ENCODE assay signal across 2 cellular contexts in the genomic region with DNA sequence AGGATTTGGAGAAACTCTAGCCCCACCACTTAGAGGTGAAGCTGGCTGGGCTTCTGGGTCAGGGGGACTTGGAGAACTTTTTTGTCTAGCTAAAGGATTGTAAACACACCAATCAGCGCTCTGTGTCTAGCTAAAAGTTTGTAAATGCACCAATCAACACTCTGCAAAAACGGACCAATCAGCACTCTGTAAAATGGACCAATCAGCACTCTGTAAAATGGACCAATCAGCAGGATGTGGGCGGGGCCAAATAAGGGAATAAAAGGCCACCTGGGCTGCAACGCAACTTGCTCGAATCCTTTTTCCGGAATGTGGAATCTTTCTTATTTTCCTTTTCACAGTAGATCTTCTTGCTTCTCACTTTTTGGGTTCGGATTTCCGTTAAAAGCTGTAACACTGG.
DNase-seq lines count a peak whose midpoint lies in the region; ATAC-seq, FAIRE-seq and TF ChIP-seq lines count a peak whose summit lies in the region.
"Not testable (repeated sequence)": the region's sequence is repeated elsewhere in the genome, so short reads cannot be mapped to it uniquely, and the experiment has no call there.

No MANE protein-coding gene starts in this region.

- H3K9me1 ChIP-seq in K562 (ENCODE audit: control insufficient read depth, insufficient read depth, low read length) = not testable (repeated sequence)

- BruUV-seq in K562 (replicated peaks; lab: Mats Ljungman, UMichigan) = not testable (repeated sequence)

- in situ Hi-C loops in K562 (cut with MboI) = not testable (repeated sequence)

- FAIRE-seq in K562 (lab: Jason Lieb, UNC) = not testable (repeated sequence)

- not testable (repeated sequence) for DNase-seq in K562 (ENCODE audit: extremely low read depth in 1 of 4, low spot score in 3 of 4)
- peak; percentile 77 for DNase-seq in testis

- not testable (repeated sequence) for H3K27me3 ChIP-seq in K562 (ENCODE audit: control insufficient read depth in 2 of 2, insufficient read depth in 2 of 2, low read length in 2 of 2); testis

- ATAC-seq in K562 = not testable (repeated sequence)

- not testable (repeated sequence) for H3K4me1 ChIP-seq in K562 (replicated peaks in 1 of 2; ENCODE audit: control insufficient read depth in 2 of 2, insufficient read depth in 2 of 2, low read length in 2 of 2); testis

- not testable (repeated sequence) for TF ChIP-seq EP300 in K562 (IDR thresholded peaks at IDR 0.05; ENCODE audit: low read length)

- POLR2A ChIA-PET in K562 (lab: Yijun Ruan, JAX) = not testable (repeated sequence)

- not testable (repeated sequence) for TF ChIP-seq POLR2A in K562 (conservative IDR thresholded peaks at IDR 0.05); testis (IDR thresholded peaks at IDR 0.05)

- not testable (repeated sequence) for H3K27ac ChIP-seq in K562 (ENCODE audit: extremely low read depth, low read depth, low read length); testis

- not testable (repeated sequence) for H3K9me3 ChIP-seq in K562 (replicated peaks; ENCODE audit: control insufficient read depth, insufficient read depth, low read depth, low read length); testis

- TF ChIP-seq RAD21 in K562 (CRISPR knock-in tag; conservative IDR thresholded peaks at IDR 0.05 in 1 of 2, IDR thresholded peaks at IDR 0.05 in 1 of 2) = not testable (repeated sequence)

- not testable (repeated sequence) for H2AFZ ChIP-seq in K562 (ENCODE audit: low read depth, low read length)

- CTCF ChIA-PET in K562 (lab: Yijun Ruan, JAX; ENCODE audit: low intra/inter-chr PET ratio) = not testable (repeated sequence)

- intact Hi-C loops in K562 (cut with micrococcal nuclease); testis (cut with DNase I; ENCODE audit: low total_unique reads): not testable (repeated sequence)

- H4K20me1 ChIP-seq in K562 (replicated peaks; ENCODE audit: control insufficient read depth, insufficient read depth, low read length) = not testable (repeated sequence)

- WGBS in K562 (ENCODE audit: insufficient coverage, low coverage, missing lambda C conversion rate) = 7% methylated on average over 7 of the region's 8 CpGs
- 67 to 78% methylated on average over 8 of the region's 8 CpGs for WGBS in testis, 2 donors

- not testable (repeated sequence) for H3K4me2 ChIP-seq in K562 (ENCODE audit: insufficient read depth, low read length)

- H3K9ac ChIP-seq in K562 (ENCODE audit: insufficient read depth in 1 of 2, low read depth in 2 of 2, low read length in 2 of 2) = not testable (repeated sequence)

- not testable (repeated sequence) for H3K4me3 ChIP-seq in K562
- peak overlapping the region; percentile 6 to 42 for H3K4me3 ChIP-seq in testis

- TF ChIP-seq CTCF in K562 (IDR thresholded peaks at IDR 0.05 in 2 of 3, conservative IDR thresholded peaks at IDR 0.05 in 1 of 3; ENCODE audit: insufficient read depth in 2 of 3, low read depth in 1 of 3, low read length in 3 of 3); testis (IDR thresholded peaks at IDR 0.05): not testable (repeated sequence)

- H3K79me2 ChIP-seq in K562 (ENCODE audit: control insufficient read depth, insufficient read depth, low read length) = not testable (repeated sequence)

- not testable (repeated sequence) for H3K36me3 ChIP-seq in K562 (ENCODE audit: control insufficient read depth, insufficient read depth, low read length); testis (ENCODE audit: low read depth, missing control alignments)

TF ChIP-seq in K562, 482 proteins besides CTCF, POLR2A, EP300 and RAD21:
- peak; percentile 30 for TF ChIP-seq ZNF316 (IDR thresholded peaks at IDR 0.05)
- peak; percentile 87 for TF ChIP-seq NFYB (IDR thresholded peaks at IDR 0.05; ENCODE audit: extremely low read depth, insufficient read length)
- peak; percentile 41 for TF ChIP-seq RBM25 (IDR thresholded peaks at IDR 0.05; ENCODE audit: low read depth, low read length, severe bottlenecking)
